ENCODE assay signal across 28 cellular contexts in the genomic region with DNA sequence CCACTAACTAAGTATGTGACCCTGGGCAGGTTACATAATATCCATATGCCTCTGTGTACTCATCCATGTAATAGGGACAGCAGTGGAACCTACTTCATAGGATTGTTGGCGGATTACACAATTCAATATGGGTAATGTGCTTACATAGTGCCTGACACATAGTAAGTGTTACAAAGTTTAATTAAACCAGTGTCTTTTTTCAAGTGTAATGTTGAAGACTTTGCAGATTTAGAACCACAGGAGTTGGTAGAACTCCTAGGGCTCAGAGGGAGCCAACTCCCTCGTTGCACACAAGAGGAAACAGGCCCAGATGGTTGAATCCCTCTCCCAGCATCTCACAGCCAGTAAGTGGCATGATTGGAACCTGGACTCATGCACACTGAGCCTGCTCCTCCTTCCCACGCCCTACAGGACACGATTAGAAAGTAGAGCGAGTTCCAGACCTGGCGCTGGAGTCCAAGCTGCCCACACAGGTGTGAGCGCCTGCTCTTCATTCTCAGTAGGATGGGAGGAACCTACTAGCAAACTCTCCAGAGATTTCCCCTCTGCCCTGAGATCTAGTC.
"Had no signal": no experiment of that assay in that cellular context is flagged by ENCODE, and none has a peak within 500 bp of the region (broad histone marks: within the 10 kb centered on the region; RNA-seq: fewer than 3 reads in every experiment).

No MANE protein-coding gene starts in this region.

- H3K79me2 ChIP-seq: hepatocyte, parathyroid adenoma had no signal

- H3K27me3 ChIP-seq: colonic mucosa, esophagus muscularis mucosa, foreskin keratinocyte, gastroesophageal sphincter, heart left ventricle, hepatocyte, neutrophil, right atrium auricular region, sigmoid colon, tibial nerve, upper lobe of left lung had no signal

- H3K27ac ChIP-seq: colonic mucosa, esophagus muscularis mucosa, foreskin keratinocyte, gastroesophageal sphincter, heart left ventricle, hepatocyte, neutrophil, parathyroid adenoma, prostate gland, right atrium auricular region, sigmoid colon, thoracic aorta, tibial nerve, upper lobe of left lung had no signal

- H3K9ac ChIP-seq: parathyroid adenoma had no signal

- H3K4me2 ChIP-seq: hepatocyte had no signal

- DNase-seq: cerebellar nuclear complex; colonic mucosa; effector memory CD4-positive, alpha-beta T cell; foreskin keratinocyte; heart left ventricle; kidney; mucosa of descending colon; naive B cell; sigmoid colon; stimulated activated CD4-positive, alpha-beta T cell treated with anti-CD3 and anti-CD28 coated beads, Interleukin-2, amount 100 ng/mL, for 24 hours; stimulated activated CD4-positive, alpha-beta T cell treated with anti-CD3 and anti-CD28 coated beads, Interleukin-4, amount 100 ng/mL, for 24 hours; stimulated activated naive CD4-positive, alpha-beta T cell treated with Interleukin-2 at 50 U/mL for 16 hours; substantia nigra; upper lobe of left lung had no signal

- H3K4me3 ChIP-seq: colonic mucosa, esophagus muscularis mucosa, gastroesophageal sphincter, heart left ventricle, hepatocyte, lung, mucosa of descending colon, prostate gland, right atrium auricular region, sigmoid colon, thoracic aorta, tibial nerve, upper lobe of left lung had no signal

- H2AFZ ChIP-seq: hepatocyte, parathyroid adenoma had no signal

- H3K4me1 ChIP-seq: colonic mucosa, parathyroid adenoma, prostate gland, upper lobe of left lung had no signal

- ATAC-seq: foreskin keratinocyte; gastroesophageal sphincter; left lobe of liver; mucosa of descending colon; stimulated activated effector memory CD8-positive, alpha-beta T cell treated with anti-CD3 and anti-CD28 coated beads, Interleukin-12 subunit alpha, Interleukin-12 subunit beta, amount 100 ng/mL, for 72 hours had no signal

- H3K9me3 ChIP-seq: colonic mucosa, esophagus muscularis mucosa, gastroesophageal sphincter, heart left ventricle, mucosa of descending colon, neutrophil, prostate gland, right atrium auricular region, sigmoid colon, thoracic aorta, tibial nerve, upper lobe of left lung had no signal

- H3K36me3 ChIP-seq: colonic mucosa, esophagus muscularis mucosa, gastroesophageal sphincter, heart left ventricle, neutrophil, prostate gland, right atrium auricular region, sigmoid colon, thoracic aorta, tibial nerve, upper lobe of left lung had no signal

- FAIRE-seq: endothelial cell of umbilical vein, kidney, urothelium cell line had no signal
